In the genomic region with DNA sequence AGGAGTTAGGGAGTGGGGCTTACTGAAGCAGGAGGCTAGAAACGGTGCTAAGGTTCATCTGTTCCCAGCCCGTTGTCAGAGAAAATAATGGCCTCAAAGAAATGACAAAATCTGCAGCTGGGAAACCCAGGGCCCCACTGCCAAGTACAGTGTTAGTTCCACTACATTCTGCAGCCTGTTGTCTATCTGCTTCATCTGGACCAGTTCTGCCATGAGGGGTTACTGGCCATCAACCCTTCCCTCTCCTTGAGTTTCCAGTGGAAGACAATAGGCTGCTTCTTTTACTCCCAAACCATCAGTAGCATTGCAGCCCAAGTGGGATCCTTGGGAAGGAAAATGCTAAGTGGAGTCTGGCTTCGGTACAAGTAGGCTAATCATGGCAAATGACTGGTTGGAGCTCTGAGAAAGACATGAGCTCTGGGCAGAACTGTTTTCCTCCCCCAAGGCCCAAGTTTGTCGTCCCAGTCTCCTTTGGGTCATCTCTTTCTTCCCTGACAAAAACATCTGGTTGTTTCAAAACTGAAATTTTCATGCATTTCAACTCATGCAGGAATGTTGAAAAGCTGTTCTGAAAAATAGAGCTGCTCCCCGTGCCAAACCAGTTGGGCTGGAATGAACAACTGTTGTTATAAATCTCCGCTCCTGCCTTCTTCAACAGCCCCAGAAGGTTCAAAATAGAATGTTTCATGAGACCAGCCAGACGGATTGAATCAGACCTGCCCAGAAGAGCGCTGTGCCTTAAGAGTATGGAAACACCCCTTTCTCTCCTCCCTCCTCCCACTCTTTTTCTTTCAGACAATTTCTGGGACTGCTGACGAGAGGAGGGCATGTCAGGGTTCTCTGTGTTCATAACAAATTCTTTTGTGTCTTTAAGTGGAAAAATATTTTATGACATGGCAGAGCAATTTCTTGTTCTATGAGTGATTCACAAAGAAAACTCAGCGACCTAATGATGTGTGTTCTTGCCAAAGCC, we compare ENCODE assay signal across 15 cellular contexts.
DNase-seq lines count a peak whose midpoint lies in the region; ATAC-seq and TF ChIP-seq lines count a peak whose summit lies in the region.
"Had no signal": no experiment of that assay in that cellular context is flagged by ENCODE, and none has a peak within 500 bp of the region (broad histone marks: within the 10 kb centered on the region; RNA-seq: fewer than 3 reads in every experiment).

No MANE protein-coding gene starts in this region.

- H3K27ac ChIP-seq in fibroblast of lung (ENCODE audit: insufficient read depth, low read length): no peak overlapping the region
- no peak overlapping the region for H3K27ac ChIP-seq in neural progenitor cell
- peak overlapping the region; percentile 68 to 70 for H3K27ac ChIP-seq in uterus
- H3K27ac ChIP-seq: 22Rv1 had no signal

- no peaks in the 10 kb centered on the region for H4K20me1 ChIP-seq in fibroblast of lung (ENCODE audit: control insufficient read depth, extremely low read depth, insufficient read depth, low read length)
- H4K20me1 ChIP-seq in neural progenitor cell (ENCODE audit: low read depth): no peaks in the 10 kb centered on the region

- H3K27me3 Mint-ChIP-seq in activated CD4-positive, alpha-beta T cell treated with anti-CD3 and anti-CD28 coated beads, Interleukin-2, amount 10 ng/mL, durations not matched to agents 24 days and 14 days: peaks cover 12% of the 10 kb centered on the region
- peaks cover 5% of the 10 kb centered on the region for H3K27me3 Mint-ChIP-seq in activated CD4-positive, alpha-beta T cell treated with anti-CD3 and anti-CD28 coated beads, Interleukin-2, amount 10 ng/mL, durations not matched to agents 7 days and 5 days
- no peaks in the 10 kb centered on the region for H3K27me3 Mint-ChIP-seq in neural progenitor cell (ENCODE audit: insufficient read depth, low read depth)

- H3K9ac ChIP-seq in fibroblast of lung (ENCODE audit: insufficient read depth, low read length) (no peak overlapping the region), neural progenitor cell (no peak overlapping the region)

- H3K36me3 ChIP-seq in fibroblast of lung (ENCODE audit: control insufficient read depth, insufficient read depth, low read length) (no peaks in the 10 kb centered on the region), neural progenitor cell (no peaks in the 10 kb centered on the region), uterus (no peaks in the 10 kb centered on the region)
- H3K36me3 ChIP-seq: tibial nerve had no signal

- DNase-seq in activated CD4-positive, alpha-beta T cell treated with anti-CD3 and anti-CD28 coated beads, Interleukin-2, amount 10 ng/mL, durations not matched to agents 24 days and 14 days: peak; percentile 40
- DNase-seq in activated CD4-positive, alpha-beta T cell treated with anti-CD3 and anti-CD28 coated beads, Interleukin-2, amount 10 ng/mL, durations not matched to agents 7 days and 5 days: no peak
- DNase-seq in fibroblast of lung (ENCODE audit: low read depth in 2 of 2): peak; percentile 62 to 78
- DNase-seq in neural progenitor cell (ENCODE audit: low spot score): no peak
- DNase-seq in uterus: peak; percentile 52 to 64
- DNase-seq in cortex of kidney (lab: John Stamatoyannopoulos, UW): no peak
- no peak for DNase-seq in stimulated activated naive CD4-positive, alpha-beta T cell treated with Interleukin-2 at 50 U/mL for 16 hours (lab: John Stamatoyannopoulos, UW)
- DNase-seq: activated T-cell treated with anti-CD3 and anti-CD28 coated beads, Interleukin-2, amount 50 U/mL, for 48 hours; naive thymus-derived CD8-positive, alpha-beta T cell; NCI-H510A; RPMI8226; stimulated activated CD4-positive, alpha-beta T cell treated with anti-CD3 and anti-CD28 coated beads, Interleukin-1b, Interleukin-23, amount 100 ng/mL, for 48 hours had no signal

- no peaks in the 10 kb centered on the region for H3K9me3 Mint-ChIP-seq in activated CD4-positive, alpha-beta T cell treated with anti-CD3 and anti-CD28 coated beads, Interleukin-2, amount 10 ng/mL, durations not matched to agents 24 days and 14 days
- H3K9me3 Mint-ChIP-seq in activated CD4-positive, alpha-beta T cell treated with anti-CD3 and anti-CD28 coated beads, Interleukin-2, amount 10 ng/mL, durations not matched to agents 7 days and 5 days: no peaks in the 10 kb centered on the region
- H3K9me3 Mint-ChIP-seq in neural progenitor cell: peaks cover 3% of the 10 kb centered on the region
- H3K9me3 Mint-ChIP-seq: naive thymus-derived CD8-positive, alpha-beta T cell had no signal

- ATAC-seq in GM21360 (IDR thresholded peaks at IDR 0.05; ENCODE audit: unreplicated experiment): no peak
- ATAC-seq: naive thymus-derived CD8-positive, alpha-beta T cell had no signal

- no peaks in the 10 kb centered on the region for H3K36me3 Mint-ChIP-seq in activated CD4-positive, alpha-beta T cell treated with anti-CD3 and anti-CD28 coated beads, Interleukin-2, amount 10 ng/mL, durations not matched to agents 24 days and 14 days (ENCODE audit: low read depth)
- H3K36me3 Mint-ChIP-seq in activated CD4-positive, alpha-beta T cell treated with anti-CD3 and anti-CD28 coated beads, Interleukin-2, amount 10 ng/mL, durations not matched to agents 7 days and 5 days (ENCODE audit: low read depth): no peaks in the 10 kb centered on the region
- H3K36me3 Mint-ChIP-seq in neural progenitor cell: no peaks in the 10 kb centered on the region
- H3K36me3 Mint-ChIP-seq: naive thymus-derived CD8-positive, alpha-beta T cell had no signal

- peak overlapping the region; percentile 30 for H3K4me2 ChIP-seq in fibroblast of lung (ENCODE audit: extremely low read depth, insufficient read depth, low read length)
- no peak overlapping the region for H3K4me2 ChIP-seq in neural progenitor cell

- CTCF ChIA-PET in activated CD4-positive, alpha-beta T cell treated with anti-CD3 and anti-CD28 coated beads, Interleukin-2, amount 10 ng/mL, durations not matched to agents 7 days and 5 days (lab: Charles Lee): no interaction called here

- no peaks in the 10 kb centered on the region for H3K4me1 Mint-ChIP-seq in activated CD4-positive, alpha-beta T cell treated with anti-CD3 and anti-CD28 coated beads, Interleukin-2, amount 10 ng/mL, durations not matched to agents 24 days and 14 days
- H3K4me1 Mint-ChIP-seq in activated CD4-positive, alpha-beta T cell treated with anti-CD3 and anti-CD28 coated beads, Interleukin-2, amount 10 ng/mL, durations not matched to agents 7 days and 5 days: no peaks in the 10 kb centered on the region
- H3K4me1 Mint-ChIP-seq in neural progenitor cell: peaks cover 16% of the 10 kb centered on the region
- H3K4me1 Mint-ChIP-seq: naive thymus-derived CD8-positive, alpha-beta T cell had no signal

- intact Hi-C loops in activated CD4-positive, alpha-beta T cell treated with anti-CD3 and anti-CD28 coated beads, Interleukin-2, amount 10 ng/mL, durations not matched to agents 24 days and 14 days (cut with micrococcal nuclease): no loop called here
- intact Hi-C loops in uterus (cut with DNase I; ENCODE audit: low total_unique reads): no loop called here

- H3K4me1 ChIP-seq in fibroblast of lung (ENCODE audit: control insufficient read depth, extremely low read depth, insufficient read depth, low read length): peaks cover 2% of the 10 kb centered on the region
- H3K4me1 ChIP-seq in neural progenitor cell: peaks cover 8% of the 10 kb centered on the region
- no peaks in the 10 kb centered on the region for H3K4me1 ChIP-seq in uterus

- no peak overlapping the region for H3K4me3 ChIP-seq in fibroblast of lung (replicated peaks in 1 of 4; ENCODE audit: control extremely low read depth in 1 of 4, insufficient read depth in 1 of 4, low read depth in 3 of 4, low read length in 4 of 4)
- H3K4me3 ChIP-seq in neural progenitor cell: no peak overlapping the region
- peak overlapping the region in 1 of 2 donors; percentile 4 for H3K4me3 ChIP-seq in uterus
- H3K4me3 ChIP-seq: tibial nerve had no signal

- H3K4me3 Mint-ChIP-seq in activated CD4-positive, alpha-beta T cell treated with anti-CD3 and anti-CD28 coated beads, Interleukin-2, amount 10 ng/mL, durations not matched to agents 24 days and 14 days: no peak overlapping the region
- no peak overlapping the region for H3K4me3 Mint-ChIP-seq in activated CD4-positive, alpha-beta T cell treated with anti-CD3 and anti-CD28 coated beads, Interleukin-2, amount 10 ng/mL, durations not matched to agents 7 days and 5 days
- no peak overlapping the region for H3K4me3 Mint-ChIP-seq in neural progenitor cell
- H3K4me3 Mint-ChIP-seq: naive thymus-derived CD8-positive, alpha-beta T cell had no signal

- no peaks in the 10 kb centered on the region for H3K79me2 ChIP-seq in fibroblast of lung (ENCODE audit: control insufficient read depth, insufficient read depth, low read length)
- H3K79me2 ChIP-seq in neural progenitor cell (ENCODE audit: low read depth): no peaks in the 10 kb centered on the region

- H3F3A ChIP-seq in neural progenitor cell (ENCODE audit: low read depth): no peaks in the 10 kb centered on the region

- no peaks in the 10 kb centered on the region for H3K27me3 ChIP-seq in fibroblast of lung (ENCODE audit: control insufficient read depth, insufficient read depth, low read length)
- H3K27me3 ChIP-seq in neural progenitor cell: no peaks in the 10 kb centered on the region
- no peaks in the 10 kb centered on the region for H3K27me3 ChIP-seq in uterus

- H3K9me3 ChIP-seq in fibroblast of lung (ENCODE audit: control insufficient read depth, insufficient read depth, low read depth, low read length): no peaks in the 10 kb centered on the region
- no peaks in the 10 kb centered on the region for H3K9me3 ChIP-seq in neural progenitor cell (ENCODE audit: low read depth)
- H3K9me3 ChIP-seq in uterus: no peaks in the 10 kb centered on the region
- H3K9me3 ChIP-seq: tibial nerve had no signal

- POLR2A ChIA-PET in activated CD4-positive, alpha-beta T cell treated with anti-CD3 and anti-CD28 coated beads, Interleukin-2, amount 10 ng/mL, durations not matched to agents 7 days and 5 days (lab: Charles Lee): no interaction called here

- H2AFZ ChIP-seq in fibroblast of lung (ENCODE audit: low read length) (no peak overlapping the region), neural progenitor cell (replicated peaks) (no peak overlapping the region)

- no peak for TF ChIP-seq CTCF in fibroblast of lung (conservative IDR thresholded peaks at IDR 0.05 in 1 of 2, IDR thresholded peaks at IDR 0.05 in 1 of 2; ENCODE audit: low read depth in 1 of 2, low read length in 2 of 2)
- no peak for TF ChIP-seq CTCF in neural progenitor cell (IDR thresholded peaks at IDR 0.05)
- no peak for TF ChIP-seq CTCF in uterus (IDR thresholded peaks at IDR 0.05)

- TF ChIP-seq POLR2A in uterus (IDR thresholded peaks at IDR 0.05): no peak

- H3K27ac Mint-ChIP-seq in activated CD4-positive, alpha-beta T cell treated with anti-CD3 and anti-CD28 coated beads, Interleukin-2, amount 10 ng/mL, durations not matched to agents 24 days and 14 days: no peak overlapping the region
- H3K27ac Mint-ChIP-seq in activated CD4-positive, alpha-beta T cell treated with anti-CD3 and anti-CD28 coated beads, Interleukin-2, amount 10 ng/mL, durations not matched to agents 7 days and 5 days: no peak overlapping the region
- peak overlapping the region; percentile 24 for H3K27ac Mint-ChIP-seq in neural progenitor cell
- H3K27ac Mint-ChIP-seq: naive thymus-derived CD8-positive, alpha-beta T cell had no signal

Comparison
In these comparisons a context has a peak if more than half of its experiments do, and no peak if none do; other contexts are left out.
1. DNase-seq: peak in activated CD4-positive, alpha-beta T cell treated with anti-CD3 and anti-CD28 coated beads, Interleukin-2, amount 10 ng/mL, durations not matched to agents 24 days and 14 days (single experiment), fibroblast of lung (2 of 2) and uterus (2 of 2); none in activated CD4-positive, alpha-beta T cell treated with anti-CD3 and anti-CD28 coated beads, Interleukin-2, amount 10 ng/mL, durations not matched to agents 7 days and 5 days (single experiment), neural progenitor cell (single experiment), cortex of kidney (single experiment) and stimulated activated naive CD4-positive, alpha-beta T cell treated with Interleukin-2 at 50 U/mL for 16 hours (single experiment).
2. H3K27ac ChIP-seq: peak in uterus (2 of 2); none in fibroblast of lung (single experiment) and neural progenitor cell (single experiment).